In genomic region chr2:144504191-144504590, GRCh38 we compare ENCODE assay signal across 10 cellular contexts. TPM values are rescaled to one million over a fixed set of nuclear protein-coding genes. Genes with fewer than 3 reads are reported as not detected.
DNase-seq lines count a peak whose midpoint lies in the region; ATAC-seq and TF ChIP-seq lines count a peak whose summit lies in the region.
"Had no signal": no experiment of that assay in that cellular context is flagged by ENCODE, and none has a peak within 500 bp of the region (broad histone marks: within the 10 kb centered on the region; RNA-seq: fewer than 3 reads in every experiment).

No MANE protein-coding gene starts in this region.

- H3K36me3 ChIP-seq in GM23338 (ENCODE audit: insufficient read depth) (no peaks in the 10 kb centered on the region), brain microvascular endothelial cell (replicated peaks) (peaks cover 7% of the 10 kb centered on the region), skeletal muscle satellite cell (ENCODE audit: insufficient read depth, low read length) (peaks cover 13% of the 10 kb centered on the region), HAP-1 (replicated peaks) (peaks cover 3% of the 10 kb centered on the region; the same call in 1 of the 2 replicates)

- H3K27ac Mint-ChIP-seq in GM23338: no peak overlapping the region

- no peaks in the 10 kb centered on the region for H3K9me3 ChIP-seq in skeletal muscle satellite cell (replicated peaks; ENCODE audit: low read length)
- no peaks in the 10 kb centered on the region for H3K9me3 ChIP-seq in HAP-1

- peaks cover 62% of the 10 kb centered on the region for H3K4me1 Mint-ChIP-seq in GM23338

- H3K4me2 ChIP-seq in GM23338 (peak overlapping the region; percentile 44), skeletal muscle satellite cell (ENCODE audit: low read length) (peak overlapping the region; percentile 23)

- peak; percentile 41 to 42; a peak in 3 of 4 replicates for TF ChIP-seq CTCF in GM23338 (conservative IDR thresholded peaks at IDR 0.05; ENCODE audit: low read depth in 2 of 2)
- TF ChIP-seq CTCF in brain microvascular endothelial cell (IDR thresholded peaks at IDR 0.05; ENCODE audit: low read depth, low read length, missing control alignments): peak; percentile 44

- peak; percentile 80 for DNase-seq in GM23338 (ENCODE audit: low spot score)
- no peak for DNase-seq in brain microvascular endothelial cell
- peak; percentile 75 for DNase-seq in islet precursor cell
- DNase-seq in activated naive CD4-positive, alpha-beta T cell (lab: John Stamatoyannopoulos, UW): no peak
- DNase-seq in HAP-1 (ENCODE audit: low spot score in 2 of 2): no peak
- DNase-seq in ecto neural progenitor cell (ENCODE audit: low spot score): no peak
- DNase-seq: DMS79, NCI-H748 treated with DMSO at 0.1 percent for 48 hours had no signal

- H3K36me3 Mint-ChIP-seq in GM23338 (ENCODE audit: low read depth): no peaks in the 10 kb centered on the region

- no peaks in the 10 kb centered on the region for H3K9me2 ChIP-seq in GM23338 (ENCODE audit: insufficient read depth)

- H3K27ac ChIP-seq in GM23338 (ENCODE audit: low read depth): no peak overlapping the region
- H3K27ac ChIP-seq in brain microvascular endothelial cell: no peak overlapping the region

- no peaks in the 10 kb centered on the region for H4K20me1 ChIP-seq in GM23338 (replicated peaks; ENCODE audit: insufficient read depth)

- H3K9ac ChIP-seq in skeletal muscle satellite cell (ENCODE audit: low read depth, low read length): peak overlapping the region; percentile 7

- H3K79me2 ChIP-seq in GM23338 (replicated peaks; ENCODE audit: insufficient read depth): no peaks in the 10 kb centered on the region

- H3K27me3 ChIP-seq in GM23338 (ENCODE audit: insufficient read depth) (peaks cover 35% of the 10 kb centered on the region), brain microvascular endothelial cell (replicated peaks) (no peaks in the 10 kb centered on the region), skeletal muscle satellite cell (ENCODE audit: control insufficient read depth, insufficient read depth, low read length) (no peaks in the 10 kb centered on the region), HAP-1 (ENCODE audit: low read depth) (no peaks in the 10 kb centered on the region)

- H3K9me3 Mint-ChIP-seq in GM23338: no peaks in the 10 kb centered on the region

- H3K4me3 Mint-ChIP-seq in GM23338: peak overlapping the region; percentile 14; the same call in 2 of the 3 replicates

- H3K4me3 ChIP-seq in GM23338 (no peak overlapping the region), brain microvascular endothelial cell (ENCODE audit: low read depth, low read length) (no peak overlapping the region), skeletal muscle satellite cell (ENCODE audit: low read length) (no peak overlapping the region), HAP-1 (no peak overlapping the region)

- H2AFZ ChIP-seq in GM23338: no peak overlapping the region

- peaks cover 50% of the 10 kb centered on the region for H3K4me1 ChIP-seq in GM23338 (ENCODE audit: insufficient read depth)
- H3K4me1 ChIP-seq in skeletal muscle satellite cell (ENCODE audit: control insufficient read depth, insufficient read depth, low read length): peaks cover 65% of the 10 kb centered on the region
- peaks cover 65% of the 10 kb centered on the region for H3K4me1 ChIP-seq in HAP-1

- peaks cover 23% of the 10 kb centered on the region for H3K27me3 Mint-ChIP-seq in GM23338 (ENCODE audit: insufficient read depth, low read depth, poor library complexity)

- in situ Hi-C loops in brain microvascular endothelial cell (cut with HindIII; ENCODE audit: low pct_ligation_motif_present, low sequenced_read_pairs): loop anchor here (25.0 kb wide), 1 partner anchor 1258 kb away; no protein-coding TSS in a partner anchor
- in situ Hi-C loops in HAP-1 (cut with MboI; ENCODE audit: low sequenced_read_pairs): no loop called here

- peak; percentile 95 for ATAC-seq in GM23338
- no peak for ATAC-seq in GM19395 (IDR thresholded peaks at IDR 0.05; ENCODE audit: unreplicated experiment)

- H3F3A ChIP-seq in GM23338 (replicated peaks; ENCODE audit: low read depth): no peaks in the 10 kb centered on the region

TF ChIP-seq in GM23338, 12 proteins besides CTCF, POLR2A, EP300 and RAD21:
- TF ChIP-seq EZH2phosphoT487 (IDR thresholded peaks at IDR 0.05; ENCODE audit: unreplicated experiment) (no peak), STAT1 (IDR thresholded peaks at IDR 0.05; ENCODE audit: unreplicated experiment) (no peak), ZNF114 (CRISPR knock-in tag; IDR thresholded peaks at IDR 0.05) (no peak), REST (IDR thresholded peaks at IDR 0.05; ENCODE audit: unreplicated experiment) (no peak), EZH2 (IDR thresholded peaks at IDR 0.05; ENCODE audit: low read depth, unreplicated experiment) (no peak), ZNF331 (CRISPR knock-in tag; IDR thresholded peaks at IDR 0.05; ENCODE audit: low read depth) (no peak)
TF ChIP-seq in GM23338: peak in this region for 0.

RNA-seq across cellular contexts. Expression of gene ZEB2, which starts 15.7 kb away (rescaled TPM):
- total RNA-seq in GM23338 (2014; rRNA removed; shearing (Covaris generic)): 0.08 TPM in 1 of 2 replicates, not detected in the other
- 0.07 and 0.45 TPM in 2 replicates for polyA plus RNA-seq in GM23338 (2016; fragmentation: Nextera tagmentation; extraction: Ambion mirVana)
- total RNA-seq in skeletal muscle satellite cell (2012; rRNA removed): 57.8 and 63.1 TPM in 2 replicates

Comparison
In these comparisons a context has a peak if more than half of its experiments do, and no peak if none do; other contexts are left out.
1. DNase-seq: peak in GM23338 (single experiment) and islet precursor cell (single experiment); none in brain microvascular endothelial cell (single experiment), activated naive CD4-positive, alpha-beta T cell (0 of 4), HAP-1 (0 of 2) and ecto neural progenitor cell (single experiment).